ENCODE assay signal across 10 cellular contexts in genomic region chr14:24316597-24316950, GRCh38. TPM values are rescaled to one million over a fixed set of nuclear protein-coding genes. Genes with fewer than 3 reads are reported as not detected.
DNase-seq lines count a peak whose midpoint lies in the region; ATAC-seq and TF ChIP-seq lines count a peak whose summit lies in the region.
"Had no signal": no experiment of that assay in that cellular context is flagged by ENCODE, and none has a peak within 500 bp of the region (broad histone marks: within the 10 kb centered on the region; RNA-seq: fewer than 3 reads in every experiment).

No MANE protein-coding gene starts in this region.

- H3K36me3 Mint-ChIP-seq in stimulated activated effector memory CD8-positive, alpha-beta T cell treated with anti-CD3 and anti-CD28 coated beads, Interleukin-12 subunit alpha, Interleukin-12 subunit beta, amount 100 ng/mL, for 72 hours, result peaks cover 7% of the 10 kb centered on the region
- H3K36me3 Mint-ChIP-seq: naive thymus-derived CD8-positive, alpha-beta T cell had no signal

- no peak for TF ChIP-seq POLR2A in gastroesophageal sphincter (IDR thresholded peaks at IDR 0.05)

- POLR2A ChIA-PET in RWPE1 (lab: Yijun Ruan, JAX; ENCODE audit: low non-redundant PET), result no interaction called here

- H3K9me3 Mint-ChIP-seq in stimulated activated effector memory CD8-positive, alpha-beta T cell treated with anti-CD3 and anti-CD28 coated beads, Interleukin-12 subunit alpha, Interleukin-12 subunit beta, amount 100 ng/mL, for 72 hours, result no peaks in the 10 kb centered on the region
- H3K9me3 Mint-ChIP-seq: endodermal cell; naive thymus-derived CD8-positive, alpha-beta T cell had no signal

- 54% methylated on average over 6 of the region's 18 CpGs; no CpG with 5 or more reads in 1 of the 2 donors for WGBS in gastroesophageal sphincter (ENCODE audit: low coverage in 1 of 2), 2 donors

- DNase-seq in RWPE1 (ENCODE audit: low spot score) (no peak), DMS153 treated with DMSO at 0.1 percent for 48 hours (lab: John Stamatoyannopoulos, UW; ENCODE audit: unreplicated experiment) (no peak)
- no peak for DNase-seq in stimulated activated effector memory CD8-positive, alpha-beta T cell treated with anti-CD3 and anti-CD28 coated beads, Interleukin-12 subunit alpha, Interleukin-12 subunit beta, amount 100 ng/mL, for 72 hours (ENCODE audit: low spot score in 2 of 2)
- DNase-seq: activated CD8-positive, alpha-beta memory T cell treated with anti-CD3 and anti-CD28 coated beads for 24 hours; activated naive CD4-positive, alpha-beta T cell had no signal

- H3K4me3 Mint-ChIP-seq in stimulated activated effector memory CD8-positive, alpha-beta T cell treated with anti-CD3 and anti-CD28 coated beads, Interleukin-12 subunit alpha, Interleukin-12 subunit beta, amount 100 ng/mL, for 72 hours, result no peak overlapping the region
- H3K4me3 Mint-ChIP-seq: endodermal cell; naive thymus-derived CD8-positive, alpha-beta T cell had no signal

- H3K36me3 ChIP-seq in gastroesophageal sphincter, result peaks cover 0 to 2% of the 10 kb centered on the region in 2 donors

- CTCF ChIA-PET in RWPE1 (lab: Yijun Ruan, JAX), result interaction anchor here (0.9 kb wide), 1 partner anchor 11 kb away, joined by 4 read pairs; no protein-coding TSS in a partner anchor

- no peak for TF ChIP-seq EP300 in gastroesophageal sphincter (IDR thresholded peaks at IDR 0.05)

- no peaks in the 10 kb centered on the region for H3K9me3 ChIP-seq in gastroesophageal sphincter

- H3K4me1 ChIP-seq in gastroesophageal sphincter, result peaks cover 0 to 50% (median 0%) of the 10 kb centered on the region in 3 donors

- peak overlapping the region in 1 of 2 donors; percentile 4 for H3K4me3 ChIP-seq in gastroesophageal sphincter
- H3K4me3 ChIP-seq: SK-N-MC had no signal

- H3K27ac Mint-ChIP-seq in stimulated activated effector memory CD8-positive, alpha-beta T cell treated with anti-CD3 and anti-CD28 coated beads, Interleukin-12 subunit alpha, Interleukin-12 subunit beta, amount 100 ng/mL, for 72 hours, result peak overlapping the region; percentile 65
- H3K27ac Mint-ChIP-seq: endodermal cell had no signal

- peaks cover 65% of the 10 kb centered on the region for H3K27me3 ChIP-seq in gastroesophageal sphincter

- ATAC-seq in gastroesophageal sphincter (peak; percentile 9), HG02973 (IDR thresholded peaks at IDR 0.05; ENCODE audit: unreplicated experiment) (no peak)
- ATAC-seq in stimulated activated effector memory CD8-positive, alpha-beta T cell treated with anti-CD3 and anti-CD28 coated beads, Interleukin-12 subunit alpha, Interleukin-12 subunit beta, amount 100 ng/mL, for 72 hours, result no peak
- ATAC-seq: naive thymus-derived CD8-positive, alpha-beta T cell had no signal

- H3K27ac ChIP-seq in RWPE1, result peak overlapping the region; percentile 98
- peak overlapping the region in 3 of 4 donors; percentile 28 to 30 (median 28) for H3K27ac ChIP-seq in gastroesophageal sphincter
- H3K27ac ChIP-seq: SK-N-MC had no signal

- peaks cover 51% of the 10 kb centered on the region for H3K4me1 Mint-ChIP-seq in stimulated activated effector memory CD8-positive, alpha-beta T cell treated with anti-CD3 and anti-CD28 coated beads, Interleukin-12 subunit alpha, Interleukin-12 subunit beta, amount 100 ng/mL, for 72 hours

- TF ChIP-seq CTCF in RWPE1 (conservative IDR thresholded peaks at IDR 0.05; ENCODE audit: low read depth) (no peak), gastroesophageal sphincter (IDR thresholded peaks at IDR 0.05) (no peak)

RNA-seq across cellular contexts. Expression of gene LTB4R, which starts 5.3 kb away (rescaled TPM):
- total RNA-seq in gastroesophageal sphincter, result 1 to 10 TPM; 3.0 to 4.2 (median 3.4) TPM

RNA-seq across cellular contexts. Expression of gene LTB4R2, which starts 6.6 kb away (rescaled TPM):
- 1 to 10 TPM; 2.4 to 5.0 (median 3.4) TPM for total RNA-seq in gastroesophageal sphincter

RNA-seq across cellular contexts. Expression of gene CIDEB, which starts 8.8 kb away (rescaled TPM):
- 10 to 100 TPM in 2 of 4 donors, 1 to 10 TPM in 2; 4.9 to 12.5 (median 9.5) TPM for total RNA-seq in gastroesophageal sphincter

RNA-seq across cellular contexts. Expression of gene NOP9, which starts 16.9 kb away (rescaled TPM):
- total RNA-seq in gastroesophageal sphincter, result 10 to 100 TPM; 19.4 to 29.2 (median 22.8) TPM

RNA-seq across cellular contexts. Expression of gene DHRS1, which starts 17.0 kb away (rescaled TPM):
- 10 to 100 TPM in 3 of 4 donors, 1 to 10 TPM in 1; 8.2 to 33.0 (median 17.7) TPM for total RNA-seq in gastroesophageal sphincter
